In the genomic region with DNA sequence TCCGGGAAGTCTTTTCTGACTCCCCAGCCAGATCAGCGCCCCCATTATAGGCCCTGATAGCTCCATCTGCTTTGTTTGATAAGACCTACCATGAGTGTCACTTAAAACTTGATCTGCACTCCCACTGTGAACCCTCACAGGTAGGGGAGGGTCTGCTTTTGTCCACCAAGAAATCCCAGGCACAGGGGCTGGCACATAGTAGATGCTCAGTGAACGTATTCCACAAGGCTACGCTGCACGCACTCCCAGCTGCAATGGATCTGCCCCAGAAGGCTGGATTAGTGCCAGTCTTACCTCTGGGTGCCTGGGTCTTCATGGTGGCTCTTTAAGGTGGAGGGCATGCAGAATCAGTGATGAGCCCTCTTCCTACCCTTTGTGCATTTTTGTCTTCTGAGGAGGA, we compare ENCODE assay signal across 12 cellular contexts.
"Had no signal": no experiment of that assay in that cellular context is flagged by ENCODE, and none has a peak within 500 bp of the region (broad histone marks: within the 10 kb centered on the region; RNA-seq: fewer than 3 reads in every experiment).

No MANE protein-coding gene starts in this region.

- DNase-seq: activated CD4-positive, alpha-beta T cell treated with anti-CD3 and anti-CD28 coated beads, Interleukin-2, amount 10 ng/mL, durations not matched to agents 7 days and 5 days; activated naive CD4-positive, alpha-beta T cell treated with anti-CD3 and anti-CD28 coated beads, Interleukin-2, amount 10 ng/mL, durations not matched to agents 7 days and 5 days; caudate nucleus; cortex of kidney; effector CD4-positive, alpha-beta T cell; immature natural killer cell; lower lobe of right lung; midbrain had no signal

- H3K9ac ChIP-seq: parathyroid adenoma had no signal

- H3K9me3 ChIP-seq: adrenal gland, lower lobe of right lung, tibial artery had no signal

- H3K36me3 ChIP-seq: adrenal gland, lower lobe of right lung, tibial artery had no signal

- H3K4me3 ChIP-seq: adrenal gland, lower lobe of right lung, tibial artery had no signal

- H3K4me1 ChIP-seq: adrenal gland, lower lobe of right lung, tibial artery had no signal

- H3K27me3 ChIP-seq: adrenal gland had no signal

- H3K27ac ChIP-seq: adrenal gland, lower lobe of right lung, tibial artery had no signal

- ATAC-seq: lower lobe of right lung; stimulated activated memory B cell treated with anti-CD40 and anti-IgM and Interleukin-4, amounts not matched to agents 10 μg/mL and 1 μg/mL and 100 μg/mL, for 72 hours had no signal
